ENCODE assay signal across 15 cellular contexts in genomic region chr2:41847744-41848441, GRCh38.
DNase-seq lines count a peak whose midpoint lies in the region; ATAC-seq, FAIRE-seq and TF ChIP-seq lines count a peak whose summit lies in the region.
"Had no signal": no experiment of that assay in that cellular context is flagged by ENCODE, and none has a peak within 500 bp of the region (broad histone marks: within the 10 kb centered on the region; RNA-seq: fewer than 3 reads in every experiment).

No MANE protein-coding gene starts in this region.

- TF ChIP-seq CTCF in A549 (IDR thresholded peaks at IDR 0.05) = no peak
- no peak for TF ChIP-seq CTCF in esophagus muscularis mucosa (IDR thresholded peaks at IDR 0.05)
- TF ChIP-seq CTCF in mucosa of descending colon (IDR thresholded peaks at IDR 0.05) = no peak
- no peak for TF ChIP-seq CTCF in progenitor cell of endocrine pancreas (IDR thresholded peaks at IDR 0.05; ENCODE audit: unreplicated experiment)

- peaks cover 3% of the 10 kb centered on the region for H3K4me1 Mint-ChIP-seq in progenitor cell of endocrine pancreas (ENCODE audit: low read depth)
- H3K4me1 Mint-ChIP-seq: T-cell had no signal

- H3K36me3 Mint-ChIP-seq in progenitor cell of endocrine pancreas (ENCODE audit: insufficient read depth) = no peaks in the 10 kb centered on the region
- H3K36me3 Mint-ChIP-seq: T-cell had no signal

- intact Hi-C loops in esophagus muscularis mucosa (cut with DNase I) = loop anchor here (10.0 kb wide), 1 partner anchor 487 kb away; no protein-coding TSS in a partner anchor
- intact Hi-C loops in mucosa of descending colon (cut with DNase I, micrococcal nuclease) = no loop called here

- H3K4me3 Mint-ChIP-seq in progenitor cell of endocrine pancreas (ENCODE audit: low read depth) = no peak overlapping the region
- H3K4me3 Mint-ChIP-seq: T-cell had no signal

- no peaks in the 10 kb centered on the region for H3K36me3 ChIP-seq in esophagus muscularis mucosa
- H3K36me3 ChIP-seq in mucosa of descending colon (ENCODE audit: low read depth) = no peaks in the 10 kb centered on the region
- H3K36me3 ChIP-seq: cardiac muscle cell had no signal

- CTCF ChIA-PET in A549 (lab: Yijun Ruan, JAX) = interaction anchor here (1.0 to 19.2 kb wide), 7 partner anchors 7 to 249 kb away, joined by 3 to 715 read pairs (median 10); no protein-coding TSS in a partner anchor

- ATAC-seq in A549 (peak; percentile 73 to 89), mucosa of descending colon (peak; percentile 19), HG03108 (IDR thresholded peaks at IDR 0.05; ENCODE audit: unreplicated experiment) (no peak), HG03045 (IDR thresholded peaks at IDR 0.05; ENCODE audit: unreplicated experiment) (no peak), HG02852 (IDR thresholded peaks at IDR 0.05; ENCODE audit: unreplicated experiment) (no peak)
- ATAC-seq: T-cell had no signal

- FAIRE-seq in A549 (lab: Jason Lieb, UNC) = no peak

- DNase-seq in A549 (ENCODE audit: low read depth in 1 of 2, low spot score in 1 of 2) (peak in 1 of 2 experiments; percentile 89), NCI-H69 (lab: John Stamatoyannopoulos, UW) (peak; percentile 11), esophagus muscularis mucosa (ENCODE audit: extremely low spot score) (peak; percentile 34), mucosa of descending colon (no peak), progenitor cell of endocrine pancreas (ENCODE audit: low spot score, unreplicated experiment) (no peak)
- DNase-seq: activated CD4-positive, CD25-positive, alpha-beta regulatory T cell treated with anti-CD3 and anti-CD28 coated beads, Interleukin-2, amount 50 U/mL, for 72 hours; activated naive CD4-positive, alpha-beta T cell; effector CD8-positive, alpha-beta T cell; NCI-H1694 treated with DMSO at 0.1 percent for 48 hours; NCI-H526; T-cell had no signal

- peak in 1 of 2 experiments; percentile 37; a peak in 2 of 5 replicates for TF ChIP-seq RAD21 in A549 (conservative IDR thresholded peaks at IDR 0.05 in 1 of 2, IDR thresholded peaks at IDR 0.05 in 1 of 2)

- H3K27ac Mint-ChIP-seq in progenitor cell of endocrine pancreas = no peak overlapping the region
- H3K27ac Mint-ChIP-seq: T-cell had no signal

- H3K4me2 ChIP-seq in A549 = peak overlapping the region; percentile 50

- H3K9me3 Mint-ChIP-seq in progenitor cell of endocrine pancreas (ENCODE audit: low read depth) = no peaks in the 10 kb centered on the region
- H3K9me3 Mint-ChIP-seq: T-cell had no signal

- H3K9me3 ChIP-seq in A549 = no peaks in the 10 kb centered on the region
- no peaks in the 10 kb centered on the region for H3K9me3 ChIP-seq in esophagus muscularis mucosa
- H3K9me3 ChIP-seq in mucosa of descending colon = no peaks in the 10 kb centered on the region

- TF ChIP-seq EP300 in A549 (IDR thresholded peaks at IDR 0.05) = peak; percentile 89 to 92; a peak in 4 of 5 replicates
- no peak for TF ChIP-seq EP300 in esophagus muscularis mucosa (IDR thresholded peaks at IDR 0.05)

- peaks cover 8% of the 10 kb centered on the region for H3K27me3 Mint-ChIP-seq in progenitor cell of endocrine pancreas

- H3K4me1 ChIP-seq in A549 (peaks cover 37% of the 10 kb centered on the region), esophagus muscularis mucosa (no peaks in the 10 kb centered on the region), mucosa of descending colon (ENCODE audit: low read depth) (no peaks in the 10 kb centered on the region)

- peak overlapping the region; percentile 67 to 75 for H3K27ac ChIP-seq in A549
- H3K27ac ChIP-seq in esophagus muscularis mucosa (replicated peaks in 1 of 4) = no peak overlapping the region
- H3K27ac ChIP-seq: cardiac muscle cell had no signal

- 10% methylated on average over 7 of the region's 7 CpGs for WGBS in A549 (ENCODE audit: missing lambda C conversion rate)
- 70% methylated on average over 7 of the region's 7 CpGs for WGBS in esophagus muscularis mucosa

- H3K4me3 ChIP-seq in A549 (no peak overlapping the region), esophagus muscularis mucosa (no peak overlapping the region), mucosa of descending colon (no peak overlapping the region)
- H3K4me3 ChIP-seq: cardiac muscle cell had no signal

- POLR2A ChIA-PET in A549 (lab: Yijun Ruan, JAX) = interaction anchor here (1.0 kb wide), 1 partner anchor 12 kb away, joined by 4 read pairs; no protein-coding TSS in a partner anchor

- TF ChIP-seq POLR2A in A549 (IDR thresholded peaks at IDR 0.05; ENCODE audit: low read length) (no peak), esophagus muscularis mucosa (IDR thresholded peaks at IDR 0.05; ENCODE audit: low read depth) (no peak)

- H3K27me3 ChIP-seq in esophagus muscularis mucosa = peaks cover 0 to 9% (median 0%) of the 10 kb centered on the region in 4 donors

TF ChIP-seq in A549, 52 proteins besides CTCF, POLR2A, EP300 and RAD21:
- TF ChIP-seq ZSCAN20 (CRISPR knock-in tag; IDR thresholded peaks at IDR 0.05) = no peak
- no peak for TF ChIP-seq HOXB13 (CRISPR knock-in tag; IDR thresholded peaks at IDR 0.05; ENCODE audit: low read depth)
- TF ChIP-seq FOXS1 (CRISPR knock-in tag; IDR thresholded peaks at IDR 0.05) = no peak
- TF ChIP-seq USF2 (IDR thresholded peaks at IDR 0.05) = peak; percentile 61
- TF ChIP-seq JUN (IDR thresholded peaks at IDR 0.05) = peak; percentile 93 to 94
- TF ChIP-seq BCL3 (IDR thresholded peaks at IDR 0.05) = peak; percentile 96
- TF ChIP-seq SMC3 (IDR thresholded peaks at IDR 0.05) = no peak
- TF ChIP-seq RARB (CRISPR knock-in tag; IDR thresholded peaks at IDR 0.05) = 0 out of 2 replicates have a peak, but pooled peaks have one; percentile 53
- no peak for TF ChIP-seq KDM1A (IDR thresholded peaks at IDR 0.05; ENCODE audit: low read depth)
- TF ChIP-seq JUNB (IDR thresholded peaks at IDR 0.05) = peak; percentile 86
- peak; percentile 84 for TF ChIP-seq GATA3 (IDR thresholded peaks at IDR 0.05; ENCODE audit: borderline replicate concordance)
- no peak for TF ChIP-seq ZFP36 (IDR thresholded peaks at IDR 0.05; ENCODE audit: borderline replicate concordance, partially characterized antibody)
- TF ChIP-seq CHD2 (IDR thresholded peaks at IDR 0.05; ENCODE audit: low read length, partially characterized antibody) = no peak
- peak; percentile 67; the same call in 1 of the 2 replicates for TF ChIP-seq FOSL2 (IDR thresholded peaks at IDR 0.05)
- TF ChIP-seq FOSL2 (CRISPR knock-in tag; IDR thresholded peaks at IDR 0.05) = peak; percentile 73
- TF ChIP-seq HDAC2 (IDR thresholded peaks at IDR 0.05) = no peak
- TF ChIP-seq EHMT2 (IDR thresholded peaks at IDR 0.05; ENCODE audit: low read depth) = 0 out of 2 replicates have a peak, but pooled peaks have one; percentile 28
- no peak for TF ChIP-seq KDM5A (IDR thresholded peaks at IDR 0.05)
- TF ChIP-seq CEBPB (IDR thresholded peaks at IDR 0.05) = peak; percentile 98 to 100
- TF ChIP-seq HES2 (IDR thresholded peaks at IDR 0.05) = peak; percentile 99
- TF ChIP-seq CBX8 (IDR thresholded peaks at IDR 0.05) = no peak
- no peak for TF ChIP-seq HMGXB4 (CRISPR knock-in tag; IDR thresholded peaks at IDR 0.05; ENCODE audit: borderline replicate concordance)
- no peak for TF ChIP-seq MAX (IDR thresholded peaks at IDR 0.05)
- no peak for TF ChIP-seq PHF8 (IDR thresholded peaks at IDR 0.05; ENCODE audit: borderline replicate concordance, low read depth)
- no peak for TF ChIP-seq ZC3H11A (IDR thresholded peaks at IDR 0.05)
TF ChIP-seq in A549: peak in this region for 10.

Comparison
In these comparisons a context has a peak if more than half of its experiments do, and no peak if none do; other contexts are left out.
1. ATAC-seq: peak in A549 (2 of 2) and mucosa of descending colon (single experiment); none in HG03108 (single experiment), HG03045 (single experiment) and HG02852 (single experiment).
2. DNase-seq: peak in NCI-H69 (single experiment) and esophagus muscularis mucosa (single experiment); none in mucosa of descending colon (0 of 3) and progenitor cell of endocrine pancreas (single experiment).
3. H3K27ac ChIP-seq: peak in A549 (2 of 2); none in esophagus muscularis mucosa (0 of 4).